ENCODE assay signal across 9 cellular contexts in genomic region chr11:116948375-116948774, GRCh38.
DNase-seq lines count a peak whose midpoint lies in the region; ATAC-seq, FAIRE-seq and TF ChIP-seq lines count a peak whose summit lies in the region.
"Had no signal": no experiment of that assay in that cellular context is flagged by ENCODE, and none has a peak within 500 bp of the region (broad histone marks: within the 10 kb centered on the region; RNA-seq: fewer than 3 reads in every experiment).

No MANE protein-coding gene starts in this region.

- TF ChIP-seq POLR2A in H54 (IDR thresholded peaks at IDR 0.05; ENCODE audit: low read depth, low read length) = no peak

- H3K4me3 ChIP-seq in foreskin fibroblast (ENCODE audit: low read depth in 1 of 2, low read length in 2 of 2) (no peak overlapping the region), WERI-Rb-1 (ENCODE audit: low read depth, low read length) (no peak overlapping the region)

- no peak for ATAC-seq in GM21717 (IDR thresholded peaks at IDR 0.05; ENCODE audit: unreplicated experiment)

- H3K4me1 Mint-ChIP-seq in T-helper 1 cell treated with Interleukin-12 subunit alpha and Interleukin-12 subunit beta and Interleukin-4 antibody, amounts not matched to agents 30 μg/mL and 1 μg/mL, for 36 hours (ENCODE audit: low read depth) = peaks cover 17% of the 10 kb centered on the region

- no peak overlapping the region for H3K27ac ChIP-seq in WERI-Rb-1

- no peaks in the 10 kb centered on the region for H3K9me3 Mint-ChIP-seq in T-helper 1 cell treated with Interleukin-12 subunit alpha and Interleukin-12 subunit beta and Interleukin-4 antibody, amounts not matched to agents 30 μg/mL and 1 μg/mL, for 36 hours

- DNase-seq in CD1c-positive myeloid dendritic cell (ENCODE audit: extremely low spot score) = peak; percentile 44
- no peak for DNase-seq in H54 (ENCODE audit: insufficient read length, low spot score)
- peak; percentile 27 to 56 for DNase-seq in foreskin fibroblast
- no peak for DNase-seq in mesenteric fat pad (ENCODE audit: low spot score)
- DNase-seq in WERI-Rb-1 = no peak
- DNase-seq in DMS79 (lab: John Stamatoyannopoulos, UW) = no peak
- DNase-seq: glutamatergic neuron had no signal

- peaks cover 24% of the 10 kb centered on the region for H3K36me3 Mint-ChIP-seq in T-helper 1 cell treated with Interleukin-12 subunit alpha and Interleukin-12 subunit beta and Interleukin-4 antibody, amounts not matched to agents 30 μg/mL and 1 μg/mL, for 36 hours (ENCODE audit: low read depth)

- no peaks in the 10 kb centered on the region for H3K27me3 Mint-ChIP-seq in T-helper 1 cell treated with Interleukin-12 subunit alpha and Interleukin-12 subunit beta and Interleukin-4 antibody, amounts not matched to agents 30 μg/mL and 1 μg/mL, for 36 hours (ENCODE audit: low read depth)

- H3K9me3 ChIP-seq in WERI-Rb-1 (ENCODE audit: severe bottlenecking) = no peaks in the 10 kb centered on the region

- H3K27ac Mint-ChIP-seq in T-helper 1 cell treated with Interleukin-12 subunit alpha and Interleukin-12 subunit beta and Interleukin-4 antibody, amounts not matched to agents 30 μg/mL and 1 μg/mL, for 36 hours = no peak overlapping the region

- TF ChIP-seq CTCF in foreskin fibroblast (IDR thresholded peaks at IDR 0.05; ENCODE audit: low read depth, low read length) (no peak), WERI-Rb-1 (IDR thresholded peaks at IDR 0.05; ENCODE audit: low read depth, low read length) (no peak)

- no peaks in the 10 kb centered on the region; the same call in 1 of the 2 replicates for H3K36me3 ChIP-seq in WERI-Rb-1

- no peaks in the 10 kb centered on the region for H3K27me3 ChIP-seq in WERI-Rb-1 (ENCODE audit: insufficient read depth, low read depth, severe bottlenecking)

- peak; percentile 91 for FAIRE-seq in H54 (lab: Jason Lieb, UNC)

- H3K4me3 Mint-ChIP-seq in T-helper 1 cell treated with Interleukin-12 subunit alpha and Interleukin-12 subunit beta and Interleukin-4 antibody, amounts not matched to agents 30 μg/mL and 1 μg/mL, for 36 hours = peak overlapping the region; percentile 0

Comparison
In these comparisons a context has a peak if more than half of its experiments do, and no peak if none do; other contexts are left out.
1. DNase-seq: peak in CD1c-positive myeloid dendritic cell (single experiment) and foreskin fibroblast (2 of 2); none in H54 (single experiment), mesenteric fat pad (single experiment), WERI-Rb-1 (single experiment) and DMS79 (single experiment).